Comparison of ENCODE assay signal across 24 cellular contexts in genomic region chr12:133201888-133202287, GRCh38. TPM values are rescaled to one million over a fixed set of nuclear protein-coding genes. Genes with fewer than 3 reads are reported as not detected.
DNase-seq lines count a peak whose midpoint lies in the region; ATAC-seq, FAIRE-seq and TF ChIP-seq lines count a peak whose summit lies in the region.
"Had no signal": no experiment of that assay in that cellular context is flagged by ENCODE, and none has a peak within 500 bp of the region (broad histone marks: within the 10 kb centered on the region; RNA-seq: fewer than 3 reads in every experiment).

No MANE protein-coding gene starts in this region.

- FAIRE-seq in A549 (lab: Jason Lieb, UNC) = no peak
- FAIRE-seq: GM12891, HTR-8/SVneo had no signal

- 97% methylated on average over 2 of the region's 2 CpGs for WGBS in A549 (ENCODE audit: missing lambda C conversion rate)
- 55% methylated on average over 2 of the region's 2 CpGs for WGBS in liver

- no peak for TF ChIP-seq POLR2A in A549 (IDR thresholded peaks at IDR 0.05; ENCODE audit: low read length)

- H3K9ac ChIP-seq in HUES48 (ENCODE audit: low read depth, low read length) (no peak overlapping the region), liver (ENCODE audit: low read depth in 1 of 2, low read length in 2 of 2) (no peak overlapping the region)

- no peak overlapping the region for H3K4me2 ChIP-seq in A549
- H3K4me2 ChIP-seq: GM23338 had no signal

- TF ChIP-seq EP300 in A549 (IDR thresholded peaks at IDR 0.05) = no peak

- TF ChIP-seq RAD21 in A549 (conservative IDR thresholded peaks at IDR 0.05 in 1 of 2, IDR thresholded peaks at IDR 0.05 in 1 of 2) (no peak), liver (IDR thresholded peaks at IDR 0.05) (no peak)

- H3K36me3 ChIP-seq in HUES48 (ENCODE audit: control insufficient read depth, insufficient read depth, low read length) (peaks cover 52% of the 10 kb centered on the region), liver (ENCODE audit: control insufficient read depth in 4 of 4, insufficient read depth in 3 of 4, low read depth in 1 of 4, low read length in 3 of 4) (peaks cover 3 to 35% (median 32%) of the 10 kb centered on the region in 4 donors)

- peaks cover 68% of the 10 kb centered on the region for H3K9me3 ChIP-seq in A549
- peaks cover 67% of the 10 kb centered on the region for H3K9me3 ChIP-seq in HUES48 (ENCODE audit: control insufficient read depth, insufficient read depth, low read length)
- H3K9me3 ChIP-seq in liver (ENCODE audit: control insufficient read depth in 4 of 4, low read length in 3 of 4) = peaks cover 36 to 66% (median 60%) of the 10 kb centered on the region in 4 donors

- H3K27ac ChIP-seq in A549 (no peak overlapping the region), HUES48 (ENCODE audit: low read depth, low read length) (no peak overlapping the region), coronary artery (no peak overlapping the region), liver (ENCODE audit: low read depth in 1 of 2, low read length in 2 of 2) (no peak overlapping the region)
- H3K27ac ChIP-seq: Peyer's patch, SJCRH30 had no signal

- H3K4me1 ChIP-seq in A549 (no peaks in the 10 kb centered on the region), HUES48 (ENCODE audit: control insufficient read depth, insufficient read depth, low read length) (no peaks in the 10 kb centered on the region), liver (ENCODE audit: control insufficient read depth in 4 of 4, insufficient read depth in 4 of 4, low read length in 3 of 4) (no peaks in the 10 kb centered on the region)
- H3K4me1 ChIP-seq: HAP-1, Peyer's patch, SJCRH30 had no signal

- POLR2A ChIA-PET in A549 (lab: Yijun Ruan, JAX) = no interaction called here

- TF ChIP-seq CTCF in A549 (IDR thresholded peaks at IDR 0.05) (no peak), coronary artery (IDR thresholded peaks at IDR 0.05) (no peak), liver (IDR thresholded peaks at IDR 0.05; ENCODE audit: low read depth, low read length, missing input control) (no peak)

- no peak overlapping the region for H3K4me3 ChIP-seq in A549
- H3K4me3 ChIP-seq in HUES48 (ENCODE audit: low read depth, low read length) = peak overlapping the region; percentile 49; the same call in 1 of the 2 replicates
- H3K4me3 ChIP-seq in coronary artery = peak overlapping the region; percentile 22
- H3K4me3 ChIP-seq in liver (ENCODE audit: low read depth in 1 of 3, low read length in 3 of 3) = peak overlapping the region in 2 of 3 donors; percentile 62 to 87
- H3K4me3 ChIP-seq: HAP-1, Peyer's patch, SJCRH30 had no signal

- DNase-seq in A549 (ENCODE audit: low read depth in 1 of 2, low spot score in 1 of 2) = no peak
- no peak for DNase-seq in coronary artery (ENCODE audit: low spot score)
- no peak for DNase-seq in T1000 (lab: John Stamatoyannopoulos, UW)
- no peak for DNase-seq in inferior parietal cortex (ENCODE audit: extremely low spot score)
- DNase-seq in Kasumi-1 (lab: John Stamatoyannopoulos, UW) = no peak
- no peak for DNase-seq in activated CD8-positive, alpha-beta memory T cell treated with anti-CD3 and anti-CD28 coated beads, Interleukin-2, amount 50 U/mL, for 48 hours
- DNase-seq: CD8-positive, alpha-beta T cell; DND-41; NCI-H1092; NCI-H146; NCI-H2029; NCI-H226; NCI-H510A treated with DMSO at 0.1 percent for 48 hours; NCI-H748 treated with DMSO at 0.1 percent for 48 hours; Peyer's patch; SJCRH30 had no signal

- H3K27me3 ChIP-seq in HUES48 (ENCODE audit: control insufficient read depth, insufficient read depth, low read length) (no peaks in the 10 kb centered on the region), liver (ENCODE audit: control insufficient read depth in 4 of 4, insufficient read depth in 4 of 4, low read length in 3 of 4) (no peaks in the 10 kb centered on the region)
- H3K27me3 ChIP-seq: Peyer's patch, SJCRH30 had no signal

- ATAC-seq in A549 = no peak
- ATAC-seq: CD8-positive, alpha-beta T cell; GM23338 had no signal

- CTCF ChIA-PET in A549 (lab: Yijun Ruan, JAX) = no interaction called here

TF ChIP-seq in A549, 52 proteins besides CTCF, POLR2A, EP300 and RAD21:
- TF ChIP-seq TP53 (CRISPR knock-in tag; IDR thresholded peaks at IDR 0.05) (no peak), USF2 (IDR thresholded peaks at IDR 0.05) (peak; percentile 76), TFCP2L1 (CRISPR knock-in tag; IDR thresholded peaks at IDR 0.05) (no peak), CHD2 (IDR thresholded peaks at IDR 0.05; ENCODE audit: low read length, partially characterized antibody) (no peak)

TF ChIP-seq in liver, 16 proteins besides CTCF, POLR2A, EP300 and RAD21:
- TF ChIP-seq FOXA2 (IDR thresholded peaks at IDR 0.05) (no peak), TAF1 (conservative IDR thresholded peaks at IDR 0.05) (no peak), ATF3 (IDR thresholded peaks at IDR 0.05) (no peak)

RNA-seq across cellular contexts. Expression of gene ZNF268, which starts 20.6 kb away (rescaled TPM):
- polyA plus RNA-seq in A549 (2011; rRNA removed) (20.0 and 21.5 TPM in 2 replicates), A549 (2017; fragmentation: RNase III; extraction: RNeasy Plus Mini Kit Qiagen cat#74134 plus additional on column Dnase treatment) (11.7 to 13.2 TPM (median 12.5 TPM) in 3 replicates), liver (1 to 10 TPM; 4.8 to 7.1 TPM)
- polyA plus RNA-seq in A549 (2012; cell fraction: cytosol; rRNA removed) = 10.8 and 10.9 TPM in 2 replicates
- 6.6 and 7.6 TPM in 2 replicates for polyA plus RNA-seq in A549 (2012; cell fraction: nucleus; rRNA removed)
- polyA minus RNA-seq in A549 (2011; rRNA and poly(A)+ RNA removed) = 57.8 and 64.4 TPM in 2 replicates
- total RNA-seq in liver = 10 to 100 TPM; 14.3 to 23.0 TPM

RNA-seq across cellular contexts. Expression of gene ANHX, which starts 33.8 kb away (rescaled TPM):
- not detected in 2 replicates for polyA plus RNA-seq in A549 (2011; rRNA removed)
- not detected in 2 replicates for polyA plus RNA-seq in A549 (2012; cell fraction: cytosol; rRNA removed)
- not detected in 2 replicates for polyA plus RNA-seq in A549 (2012; cell fraction: nucleus; rRNA removed)
- polyA plus RNA-seq in A549 (2017; fragmentation: RNase III; extraction: RNeasy Plus Mini Kit Qiagen cat#74134 plus additional on column Dnase treatment) = not detected in 3 replicates
- polyA minus RNA-seq in A549 (2011; rRNA and poly(A)+ RNA removed) = not detected in 2 replicates
- not detected for total RNA-seq in liver
- polyA plus RNA-seq in liver = not detected
- total RNA-seq: A673; CD8-positive, alpha-beta T cell; GM23338; Peyer's patch; SJCRH30 had no signal
- polyA plus RNA-seq: BJ, GM23338 had no signal
